ENCODE assay signal across 8 cellular contexts in genomic region chr17:28982191-28982793, GRCh38. TPM values are rescaled to one million over a fixed set of nuclear protein-coding genes. Genes with fewer than 3 reads are reported as not detected.
DNase-seq lines count a peak whose midpoint lies in the region; ATAC-seq and TF ChIP-seq lines count a peak whose summit lies in the region.

No MANE protein-coding gene starts in this region.

- H3K36me3 ChIP-seq in left lung (no peaks in the 10 kb centered on the region), testis (ENCODE audit: low read depth, missing control alignments) (no peaks in the 10 kb centered on the region)

- H3K27ac ChIP-seq in left lung (peak overlapping the region; percentile 56 to 95), testis (no peak overlapping the region)

- H3K9me3 ChIP-seq in left lung: no peaks in the 10 kb centered on the region
- no peaks in the 10 kb centered on the region for H3K9me3 ChIP-seq in testis

- peak; percentile 75 for ATAC-seq in GM18861 (IDR thresholded peaks at IDR 0.05; ENCODE audit: unreplicated experiment)
- ATAC-seq in left lung: peak; percentile 68
- ATAC-seq in HG02763 (IDR thresholded peaks at IDR 0.05; ENCODE audit: unreplicated experiment): no peak

- no peak overlapping the region for H3K4me3 Mint-ChIP-seq in activated T-helper 2 cell treated with anti-CD3 and anti-CD28 coated beads, Interferon-gamma antibody, Interleukin-2, Interleukin-4, amounts not matched to agents 10 μg/mL and 5 μg/mL and 100 μg/mL, durations not matched to agents 14 hours and 24 hours and 36 hours (ENCODE audit: low read depth)

- peak overlapping the region; percentile 70 for H3K27ac Mint-ChIP-seq in activated T-helper 2 cell treated with anti-CD3 and anti-CD28 coated beads, Interferon-gamma antibody, Interleukin-2, Interleukin-4, amounts not matched to agents 10 μg/mL and 5 μg/mL and 100 μg/mL, durations not matched to agents 14 hours and 24 hours and 36 hours

- H3K27me3 Mint-ChIP-seq in activated T-helper 2 cell treated with anti-CD3 and anti-CD28 coated beads, Interferon-gamma antibody, Interleukin-2, Interleukin-4, amounts not matched to agents 10 μg/mL and 5 μg/mL and 100 μg/mL, durations not matched to agents 14 hours and 24 hours and 36 hours (ENCODE audit: low read depth): no peaks in the 10 kb centered on the region

- no peaks in the 10 kb centered on the region for H3K36me3 Mint-ChIP-seq in activated T-helper 2 cell treated with anti-CD3 and anti-CD28 coated beads, Interferon-gamma antibody, Interleukin-2, Interleukin-4, amounts not matched to agents 10 μg/mL and 5 μg/mL and 100 μg/mL, durations not matched to agents 14 hours and 24 hours and 36 hours (ENCODE audit: low read depth)

- DNase-seq in OCI-M1 (lab: John Stamatoyannopoulos, UW) (peak; percentile 35), left lung (peak in 1 of 2 donors; percentile 41), testis (peak; percentile 24), NCI-H345 treated with DMSO at 0.1 percent for 48 hours (lab: John Stamatoyannopoulos, UW; ENCODE audit: unreplicated experiment) (no peak), anterior cingulate cortex (lab: John Stamatoyannopoulos, UW) (no peak)
- peak; percentile 40 for DNase-seq in activated T-helper 2 cell treated with anti-CD3 and anti-CD28 coated beads, Interferon-gamma antibody, Interleukin-2, Interleukin-4, amounts not matched to agents 10 μg/mL and 5 μg/mL and 100 μg/mL, durations not matched to agents 14 hours and 24 hours and 36 hours (ENCODE audit: low spot score)

- H3K9me3 Mint-ChIP-seq in activated T-helper 2 cell treated with anti-CD3 and anti-CD28 coated beads, Interferon-gamma antibody, Interleukin-2, Interleukin-4, amounts not matched to agents 10 μg/mL and 5 μg/mL and 100 μg/mL, durations not matched to agents 14 hours and 24 hours and 36 hours: no peaks in the 10 kb centered on the region

- H3K4me3 ChIP-seq in left lung (no peak overlapping the region), testis (no peak overlapping the region)

- peaks cover 19% of the 10 kb centered on the region for H3K4me1 Mint-ChIP-seq in activated T-helper 2 cell treated with anti-CD3 and anti-CD28 coated beads, Interferon-gamma antibody, Interleukin-2, Interleukin-4, amounts not matched to agents 10 μg/mL and 5 μg/mL and 100 μg/mL, durations not matched to agents 14 hours and 24 hours and 36 hours (ENCODE audit: low read depth)

- 80 to 81% methylated on average over 9 of the region's 9 CpGs for WGBS in testis, 2 donors

- TF ChIP-seq POLR2A in testis (IDR thresholded peaks at IDR 0.05): no peak

- H3K27me3 ChIP-seq in left lung (peaks cover 7 to 25% of the 10 kb centered on the region in 2 donors), testis (no peaks in the 10 kb centered on the region)

- TF ChIP-seq CTCF in left lung (IDR thresholded peaks at IDR 0.05) (no peak), testis (IDR thresholded peaks at IDR 0.05) (no peak)

- intact Hi-C loops in activated T-helper 2 cell treated with anti-CD3 and anti-CD28 coated beads, Interferon-gamma antibody, Interleukin-2, Interleukin-4, amounts not matched to agents 10 μg/mL and 5 μg/mL and 100 μg/mL, durations not matched to agents 14 hours and 24 hours and 36 hours (cut with micrococcal nuclease): no loop called here
- intact Hi-C loops in left lung (cut with DNase I): no loop called here
- intact Hi-C loops in testis (cut with DNase I; ENCODE audit: low total_unique reads): no loop called here

- H3K4me1 ChIP-seq in left lung (peaks cover 0 to 40% of the 10 kb centered on the region in 2 donors), testis (no peaks in the 10 kb centered on the region)

RNA-seq across cellular contexts. Expression of gene SEZ6, which starts 23.5 kb away (rescaled TPM):
- not detected in 2 replicates for total RNA-seq in activated T-helper 2 cell treated with anti-CD3 and anti-CD28 coated beads, Interferon-gamma antibody, Interleukin-2, Interleukin-4, amounts not matched to agents 10 μg/mL and 5 μg/mL and 100 μg/mL, durations not matched to agents 14 hours and 24 hours and 36 hours
- total RNA-seq in left lung (under 1 TPM in 1 of 2 donors, not detected in 1; 0.09 TPM), testis (1 to 10 TPM in 1 of 2 donors, under 1 TPM in 1; 0.79 to 2.1 TPM)
- 0.53 TPM for polyA plus RNA-seq in testis (ENCODE audit: insufficient read depth, low read depth, low replicate concordance)

RNA-seq across cellular contexts. Expression of gene PHF12, which starts 31.0 kb away (rescaled TPM):
- 59.5 and 62.1 TPM in 2 replicates for total RNA-seq in activated T-helper 2 cell treated with anti-CD3 and anti-CD28 coated beads, Interferon-gamma antibody, Interleukin-2, Interleukin-4, amounts not matched to agents 10 μg/mL and 5 μg/mL and 100 μg/mL, durations not matched to agents 14 hours and 24 hours and 36 hours
- total RNA-seq in left lung (10 to 100 TPM; 32.1 to 45.8 TPM), testis (10 to 100 TPM; 82.4 to 85.3 TPM)
- 38.8 TPM for polyA plus RNA-seq in testis (ENCODE audit: insufficient read depth, low read depth, low replicate concordance)

Comparison
In these comparisons a context has a peak if more than half of its experiments do, and no peak if none do; other contexts are left out.
1. DNase-seq: peak in OCI-M1 (single experiment), activated T-helper 2 cell treated with anti-CD3 and anti-CD28 coated beads, Interferon-gamma antibody, Interleukin-2, Interleukin-4, amounts not matched to agents 10 μg/mL and 5 μg/mL and 100 μg/mL, durations not matched to agents 14 hours and 24 hours and 36 hours (single experiment) and testis (single experiment); none in NCI-H345 treated with DMSO at 0.1 percent for 48 hours (single experiment) and anterior cingulate cortex (0 of 58).
2. H3K27ac ChIP-seq: peak in left lung (2 of 2); none in testis (0 of 2).